Comparison of ENCODE assay signal across 8 cellular contexts in the genomic region with DNA sequence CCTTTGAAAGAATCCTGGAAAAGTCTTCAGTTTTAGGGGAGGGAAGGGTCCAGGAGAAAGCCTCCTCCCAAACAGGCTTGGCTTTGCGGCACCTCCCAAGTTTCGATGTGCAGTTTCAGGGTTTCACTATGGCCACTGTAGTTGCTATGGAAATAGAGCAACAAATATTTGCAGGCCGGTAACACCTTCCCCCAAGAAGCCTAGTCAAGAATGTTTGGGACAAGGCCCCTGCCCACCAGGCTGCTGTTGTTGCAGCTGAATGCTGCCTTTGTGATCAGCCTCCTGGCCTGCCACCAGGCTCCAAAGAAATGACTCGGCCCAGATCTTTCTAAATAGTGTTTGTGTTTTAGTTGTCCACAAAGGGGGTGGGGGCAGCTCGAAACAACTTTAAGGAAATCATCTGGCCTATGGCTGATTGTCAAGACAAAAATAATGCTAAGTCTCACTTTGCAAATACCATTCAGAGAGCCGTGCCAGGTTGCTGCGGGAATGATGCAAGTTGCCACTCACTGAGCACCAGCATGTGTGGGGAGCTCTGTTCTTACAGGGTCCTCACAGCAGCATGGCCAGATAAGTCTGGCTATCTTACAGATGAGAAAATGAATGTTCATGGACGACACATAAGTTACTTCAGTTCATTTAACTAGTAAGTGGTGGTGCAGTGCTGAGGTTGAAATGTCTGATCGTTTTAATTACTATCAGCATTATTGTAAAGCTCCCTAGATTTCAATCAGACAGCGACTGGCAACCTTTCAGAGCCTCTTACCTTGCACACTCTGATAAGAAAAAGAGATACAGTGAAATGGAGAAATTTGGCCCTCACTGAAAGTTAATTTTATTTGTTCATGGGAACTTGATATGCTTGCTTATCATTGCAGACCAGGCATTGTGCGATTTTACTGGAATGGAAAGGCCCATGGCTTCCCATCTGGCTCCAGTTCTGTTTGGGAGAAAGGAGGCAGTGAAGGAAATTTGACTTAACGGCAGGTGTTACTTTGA.
A peak's percentile ranks its signal among the peaks of the same experiment; 100 is the strongest.
DNase-seq lines count a peak whose midpoint lies in the region; ATAC-seq and TF ChIP-seq lines count a peak whose summit lies in the region.

No MANE protein-coding gene starts in this region.

- POLR2A ChIA-PET in activated CD4-positive, alpha-beta memory T cell treated with anti-CD3 and anti-CD28 coated beads for 36 hours (lab: Charles Lee), result no interaction called here

- no peaks in the 10 kb centered on the region for H3K27me3 Mint-ChIP-seq in activated CD4-positive, alpha-beta memory T cell treated with anti-CD3 and anti-CD28 coated beads for 36 hours

- H3K9me3 ChIP-seq in esophagus muscularis mucosa (no peaks in the 10 kb centered on the region), neuron (ENCODE audit: low read length) (no peaks in the 10 kb centered on the region)

- no peak for TF ChIP-seq POLR2A in esophagus muscularis mucosa (IDR thresholded peaks at IDR 0.05; ENCODE audit: low read depth)

- H3K36me3 ChIP-seq in esophagus muscularis mucosa (no peaks in the 10 kb centered on the region), neuron (ENCODE audit: insufficient read depth, low read length) (no peaks in the 10 kb centered on the region)

- intact Hi-C loops in esophagus muscularis mucosa (cut with DNase I), result no loop called here
- intact Hi-C loops in activated CD4-positive, alpha-beta memory T cell treated with anti-CD3 and anti-CD28 coated beads for 36 hours (cut with micrococcal nuclease), result no loop called here

- H3K4me1 ChIP-seq in esophagus muscularis mucosa, result peaks cover 14 to 23% (median 19%) of the 10 kb centered on the region in 4 donors
- peaks cover 23% of the 10 kb centered on the region for H3K4me1 ChIP-seq in neuron (ENCODE audit: insufficient read depth, low read length)

- H3K36me3 Mint-ChIP-seq in activated CD4-positive, alpha-beta memory T cell treated with anti-CD3 and anti-CD28 coated beads for 36 hours, result no peaks in the 10 kb centered on the region

- no peaks in the 10 kb centered on the region for H3K4me1 Mint-ChIP-seq in activated CD4-positive, alpha-beta memory T cell treated with anti-CD3 and anti-CD28 coated beads for 36 hours (ENCODE audit: low read depth)

- no peak for ATAC-seq in HG03457 (IDR thresholded peaks at IDR 0.05; ENCODE audit: unreplicated experiment)

- H3K27ac ChIP-seq in esophagus muscularis mucosa (replicated peaks in 1 of 4), result peak overlapping the region; percentile 11 to 61 (median 32)

- no peaks in the 10 kb centered on the region for H3K27me3 ChIP-seq in esophagus muscularis mucosa
- no peaks in the 10 kb centered on the region for H3K27me3 ChIP-seq in neuron (ENCODE audit: insufficient read depth, low read length)

- H2AFZ ChIP-seq in neuron (ENCODE audit: low read depth, low read length), result peak overlapping the region; percentile 75

- DNase-seq in COR-L47 (lab: John Stamatoyannopoulos, UW) (peak; percentile 42), NCI-H526 treated with DMSO at 0.1 percent for 48 hours (lab: John Stamatoyannopoulos, UW) (peak; percentile 70), esophagus muscularis mucosa (ENCODE audit: extremely low spot score) (no peak), activated gamma-delta T cell treated with Interleukin-2 at 50 U/mL for 16 hours (no peak)
- DNase-seq in activated CD4-positive, alpha-beta memory T cell treated with anti-CD3 and anti-CD28 coated beads for 36 hours, result no peak
- DNase-seq in stimulated activated CD4-positive, alpha-beta T cell treated with anti-CD3 and anti-CD28 coated beads, Interleukin-4, amount 100 ng/mL, for 24 hours, result no peak

- no peaks in the 10 kb centered on the region for H3K9me3 Mint-ChIP-seq in activated CD4-positive, alpha-beta memory T cell treated with anti-CD3 and anti-CD28 coated beads for 36 hours

- no peak overlapping the region for H3K4me3 Mint-ChIP-seq in activated CD4-positive, alpha-beta memory T cell treated with anti-CD3 and anti-CD28 coated beads for 36 hours

- H3K4me3 ChIP-seq in esophagus muscularis mucosa (no peak overlapping the region), neuron (ENCODE audit: low read length) (peak overlapping the region; percentile 26)

- WGBS in esophagus muscularis mucosa, result 42% methylated on average over 12 of the region's 12 CpGs

- TF ChIP-seq CTCF in esophagus muscularis mucosa (IDR thresholded peaks at IDR 0.05), result no peak

- no peak for TF ChIP-seq EP300 in esophagus muscularis mucosa (IDR thresholded peaks at IDR 0.05)

- no peak overlapping the region for H3K27ac Mint-ChIP-seq in activated CD4-positive, alpha-beta memory T cell treated with anti-CD3 and anti-CD28 coated beads for 36 hours

- CTCF ChIA-PET in activated CD4-positive, alpha-beta memory T cell treated with anti-CD3 and anti-CD28 coated beads for 36 hours (lab: Charles Lee), result no interaction called here

Comparison
In these comparisons a context has a peak if more than half of its experiments do, and no peak if none do; other contexts are left out.
1. DNase-seq: peak in COR-L47 (single experiment) and NCI-H526 treated with DMSO at 0.1 percent for 48 hours (single experiment); none in esophagus muscularis mucosa (single experiment), activated gamma-delta T cell treated with Interleukin-2 at 50 U/mL for 16 hours (single experiment), activated CD4-positive, alpha-beta memory T cell treated with anti-CD3 and anti-CD28 coated beads for 36 hours (single experiment) and stimulated activated CD4-positive, alpha-beta T cell treated with anti-CD3 and anti-CD28 coated beads, Interleukin-4, amount 100 ng/mL, for 24 hours (single experiment).